20 cellular contexts compared by ENCODE assay signal in genomic region chr5:79263-79662, GRCh38. TPM values are rescaled to one million over a fixed set of nuclear protein-coding genes. Genes with fewer than 3 reads are reported as not detected.
"Had no signal": no experiment of that assay in that cellular context is flagged by ENCODE, and none has a peak within 500 bp of the region (broad histone marks: within the 10 kb centered on the region; RNA-seq: fewer than 3 reads in every experiment).

No MANE protein-coding gene starts in this region.

- H3K9me3 ChIP-seq: breast epithelium, esophagus squamous epithelium, right atrium auricular region, stomach, thyroid gland had no signal

- FAIRE-seq: frontal cortex, keratinocyte had no signal

- H3K36me3 ChIP-seq: breast epithelium, esophagus squamous epithelium, right atrium auricular region, stomach, thyroid gland, WERI-Rb-1 had no signal

- H3K27ac ChIP-seq: breast epithelium, esophagus squamous epithelium, right atrium auricular region, stomach, thyroid gland, WERI-Rb-1 had no signal

- H3K4me3 ChIP-seq: breast epithelium, esophagus squamous epithelium, right atrium auricular region, smooth muscle cell, stomach, thyroid gland had no signal

- DNase-seq: activated CD4-positive, alpha-beta memory T cell treated with anti-CD3 and anti-CD28 coated beads for 36 hours; activated CD4-positive, alpha-beta T cell treated with anti-CD3 and anti-CD28 coated beads, Interleukin-2, amount 10 ng/mL, durations not matched to agents 24 days and 14 days; activated CD8-positive, alpha-beta memory T cell treated with anti-CD3 and anti-CD28 coated beads, Interleukin-2, amount 50 U/mL, for 48 hours; activated gamma-delta T cell; activated T-cell treated with anti-CD3 and anti-CD28 coated beads, Interleukin-2, amount 50 U/mL, for 24 hours; amygdala; esophagus squamous epithelium; mammary epithelial cell; nephron progenitor cell; nucleus accumbens; T-helper 9 cell had no signal

- H3K27me3 ChIP-seq: right atrium auricular region, thyroid gland had no signal

- H3K4me1 ChIP-seq: breast epithelium, esophagus squamous epithelium, right atrium auricular region had no signal

RNA-seq across cellular contexts. Expression of gene PLEKHG4B, which starts 12.7 kb away (rescaled TPM):
- total RNA-seq: activated CD4-positive, alpha-beta memory T cell treated with anti-CD3 and anti-CD28 coated beads for 36 hours; activated CD4-positive, alpha-beta T cell treated with anti-CD3 and anti-CD28 coated beads, Interleukin-2, amount 10 ng/mL, durations not matched to agents 24 days and 14 days; pulmonary artery endothelial cell had no signal
- polyA plus RNA-seq: keratinocyte had no signal
